13 cellular contexts compared by ENCODE assay signal in the genomic region with DNA sequence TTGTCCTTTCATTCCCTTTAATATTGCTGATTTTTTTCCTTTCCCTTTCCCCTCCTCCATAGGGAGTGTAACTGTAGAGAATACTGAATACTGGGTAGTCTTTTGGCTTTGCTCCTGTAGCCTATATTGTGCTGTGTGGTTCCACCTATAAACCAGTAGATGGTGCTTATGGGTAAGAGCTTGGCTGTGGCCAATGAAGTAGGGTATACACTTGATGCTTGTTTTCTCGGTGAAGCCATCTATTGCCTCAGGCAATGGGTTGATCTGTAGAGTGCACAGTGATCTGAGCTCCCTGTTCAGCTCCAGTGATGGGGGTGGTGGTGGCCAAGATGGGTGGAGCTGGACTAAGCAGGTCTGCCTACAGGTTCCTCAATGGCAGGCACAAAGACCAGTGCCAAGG.
DNase-seq lines count a peak whose midpoint lies in the region; ATAC-seq and TF ChIP-seq lines count a peak whose summit lies in the region.
"Had no signal": no experiment of that assay in that cellular context is flagged by ENCODE, and none has a peak within 500 bp of the region (broad histone marks: within the 10 kb centered on the region; RNA-seq: fewer than 3 reads in every experiment).

No MANE protein-coding gene starts in this region.

- DNase-seq in NCI-H2171 treated with DMSO at 0.1 percent for 48 hours (lab: John Stamatoyannopoulos, UW) (peak; percentile 1), NCI-H2171 (lab: John Stamatoyannopoulos, UW) (no peak), HuH-7 (ENCODE audit: low spot score) (peak; percentile 5), OCI-LY7 (ENCODE audit: low spot score) (no peak), neural crest cell (ENCODE audit: low read depth, low spot score) (no peak), GM19240 (ENCODE audit: insufficient read length, low spot score) (no peak), nucleus accumbens (lab: John Stamatoyannopoulos, UW) (no peak)
- DNase-seq: activated naive CD8-positive, alpha-beta T cell treated with anti-CD3 and anti-CD28 coated beads, Interleukin-2, amount 50 U/mL, for 24 hours; glutamatergic neuron; NCI-H1092; stimulated activated CD8-positive, alpha-beta memory T cell treated with anti-CD3 and anti-CD28 coated beads, Interleukin-4, amount 100 ng/mL, for 48 hours; thyroid gland had no signal

- H3K4me1 ChIP-seq in OCI-LY7 (ENCODE audit: insufficient read depth, low read length, poor library complexity, severe bottlenecking), result no peaks in the 10 kb centered on the region
- H3K4me1 ChIP-seq: thyroid gland had no signal

- H3K27me3 Mint-ChIP-seq in neural crest cell (ENCODE audit: low read depth), result peaks cover under 1% of the 10 kb centered on the region
- H3K27me3 Mint-ChIP-seq: activated naive CD8-positive, alpha-beta T cell treated with anti-CD3 and anti-CD28 coated beads, Interleukin-2, amount 50 U/mL, for 24 hours had no signal

- H3K4me3 ChIP-seq in OCI-LY7 (ENCODE audit: low read depth, low read length, poor library complexity, severe bottlenecking), result no peak overlapping the region
- H3K4me3 ChIP-seq: thyroid gland had no signal

- H3K4me3 Mint-ChIP-seq in neural crest cell, result no peak overlapping the region
- H3K4me3 Mint-ChIP-seq: activated naive CD8-positive, alpha-beta T cell treated with anti-CD3 and anti-CD28 coated beads, Interleukin-2, amount 50 U/mL, for 24 hours had no signal

- TF ChIP-seq CTCF in OCI-LY7 (conservative IDR thresholded peaks at IDR 0.05; ENCODE audit: low read length) (0 out of 2 replicates have a peak, but pooled peaks have one; percentile 32), neural crest cell (conservative IDR thresholded peaks at IDR 0.05) (peak; percentile 27)

- H2AFZ ChIP-seq in OCI-LY7 (ENCODE audit: low read length), result no peak overlapping the region

- POLR2A ChIA-PET in OCI-LY7 (lab: Charles Lee), result interaction anchor here (0.6 kb wide), 1 partner anchor 268 kb away, joined by 3 read pairs; no protein-coding TSS in a partner anchor

- H3K4me2 ChIP-seq in OCI-LY7 (ENCODE audit: low read length), result no peak overlapping the region

- no peaks in the 10 kb centered on the region for H3K36me3 ChIP-seq in OCI-LY7 (ENCODE audit: insufficient read depth, low read length)
- H3K36me3 ChIP-seq: thyroid gland had no signal

- no peak for ATAC-seq in GM19035 (IDR thresholded peaks at IDR 0.05; ENCODE audit: unreplicated experiment)
- ATAC-seq: activated naive CD8-positive, alpha-beta T cell treated with anti-CD3 and anti-CD28 coated beads, Interleukin-2, amount 50 U/mL, for 24 hours had no signal

- H3K4me1 Mint-ChIP-seq in neural crest cell, result no peaks in the 10 kb centered on the region
- H3K4me1 Mint-ChIP-seq: activated naive CD8-positive, alpha-beta T cell treated with anti-CD3 and anti-CD28 coated beads, Interleukin-2, amount 50 U/mL, for 24 hours had no signal

- no peaks in the 10 kb centered on the region for H3K9me2 ChIP-seq in OCI-LY7 (ENCODE audit: insufficient read depth, low read length)

- BruUV-seq in OCI-LY7 (replicated peaks; lab: Mats Ljungman, UMichigan), result no TSS peak

- H3K27ac Mint-ChIP-seq in neural crest cell (ENCODE audit: unreplicated experiment), result no peak overlapping the region
- H3K27ac Mint-ChIP-seq: activated naive CD8-positive, alpha-beta T cell treated with anti-CD3 and anti-CD28 coated beads, Interleukin-2, amount 50 U/mL, for 24 hours had no signal

- H3K9me3 Mint-ChIP-seq in neural crest cell, result peaks cover 19% of the 10 kb centered on the region

- H3K27ac ChIP-seq in OCI-LY7 (ENCODE audit: low read depth, low read length, poor library complexity, severe bottlenecking), result no peak overlapping the region
- H3K27ac ChIP-seq: thyroid gland had no signal

- no peaks in the 10 kb centered on the region for H4K20me1 ChIP-seq in OCI-LY7 (ENCODE audit: insufficient read depth, low read length)

- no peaks in the 10 kb centered on the region for H3K9me3 ChIP-seq in OCI-LY7 (ENCODE audit: low read length)
- H3K9me3 ChIP-seq: thyroid gland had no signal

- intact Hi-C loops in OCI-LY7 (cut with micrococcal nuclease; ENCODE audit: unreplicated experiment), result no loop called here

- CTCF ChIA-PET in OCI-LY7 (lab: Charles Lee; ENCODE audit: unreplicated experiment), result no interaction called here

- H3K36me3 Mint-ChIP-seq in neural crest cell (ENCODE audit: low read depth), result no peaks in the 10 kb centered on the region

- H3K79me2 ChIP-seq in OCI-LY7 (ENCODE audit: insufficient read depth, low read depth, low read length), result no peaks in the 10 kb centered on the region

Comparison
In these comparisons a context has a peak if more than half of its experiments do, and no peak if none do; other contexts are left out.
1. DNase-seq: peak in NCI-H2171 treated with DMSO at 0.1 percent for 48 hours (single experiment) and HuH-7 (single experiment); none in NCI-H2171 (single experiment), OCI-LY7 (single experiment), neural crest cell (single experiment), GM19240 (single experiment) and nucleus accumbens (0 of 56).